ENCODE assay signal across 11 cellular contexts in the genomic region with DNA sequence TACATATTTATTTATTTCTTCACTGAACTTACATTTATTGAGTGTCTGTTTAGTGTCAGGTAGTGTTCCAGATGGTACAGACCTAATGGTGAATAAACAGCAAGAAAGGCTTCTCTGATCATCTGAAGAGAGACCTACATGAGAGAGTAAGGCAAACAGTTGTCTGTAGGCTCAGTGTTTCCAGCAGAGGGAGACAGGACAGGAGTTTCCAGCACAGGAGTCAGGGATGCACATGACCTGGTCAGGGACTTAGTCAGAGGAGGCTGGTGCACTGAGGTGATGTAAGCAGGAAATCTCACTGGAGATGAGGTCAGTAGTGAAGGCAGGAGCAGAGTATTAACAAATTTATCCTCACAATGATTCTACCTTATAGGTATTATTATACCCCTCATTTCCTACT.
A peak's percentile ranks its signal among the peaks of the same experiment; 100 is the strongest.
DNase-seq lines count a peak whose midpoint lies in the region; ATAC-seq, FAIRE-seq and TF ChIP-seq lines count a peak whose summit lies in the region.
"Had no signal": no experiment of that assay in that cellular context is flagged by ENCODE, and none has a peak within 500 bp of the region (broad histone marks: within the 10 kb centered on the region; RNA-seq: fewer than 3 reads in every experiment).

No MANE protein-coding gene starts in this region.

- H3K27ac Mint-ChIP-seq in HFFc6, result no peak overlapping the region
- no peak overlapping the region for H3K27ac Mint-ChIP-seq in activated naive CD4-positive, alpha-beta T cell treated with anti-CD3 and anti-CD28 coated beads, Interleukin-2, amount 50 U/mL, for 72 hours

- CTCF ChIA-PET in HepG2 (lab: Yijun Ruan, JAX; ENCODE audit: low intra/inter-chr PET ratio, low total read pairs), result no interaction called here

- TF ChIP-seq POLR2A in HepG2 (IDR thresholded peaks at IDR 0.05; ENCODE audit: insufficient read depth in 1 of 2, low read depth in 2 of 2, low read length in 2 of 2), result no peak

- in situ Hi-C loops in HepG2 (cut with HindIII; ENCODE audit: extremely low pct_ligation_motif_present, low pct_unique_long_range_greater_than_20kb), result no loop called here

- no peak overlapping the region for H3K4me3 ChIP-seq in HepG2 (replicated peaks in 1 of 3; ENCODE audit: insufficient read depth in 1 of 3, low read depth in 2 of 3, low read length in 3 of 3)

- H2AFZ ChIP-seq in HepG2 (ENCODE audit: low read length), result no peak overlapping the region

- H3K4me3 Mint-ChIP-seq in HFFc6, result no peak overlapping the region

- peak; percentile 43 for TF ChIP-seq CTCF in HepG2 (CRISPR knock-in tag; IDR thresholded peaks at IDR 0.05)
- TF ChIP-seq CTCF in HFFc6 (IDR thresholded peaks at IDR 0.05), result no peak

- no peaks in the 10 kb centered on the region for H3K4me1 ChIP-seq in HepG2 (ENCODE audit: insufficient read depth, low read length)

- no peak overlapping the region for H3K4me2 ChIP-seq in HepG2 (ENCODE audit: low read depth, low read length)

- DNase-seq in Daoy (ENCODE audit: low read depth) (peak; percentile 50), NCI-H226 (peak; percentile 91), brain pericyte (ENCODE audit: low read depth, low spot score) (peak; percentile 26), HepG2 (ENCODE audit: low spot score) (peak; percentile 35), HFFc6 (no peak), NCI-H1417 treated with DMSO at 0.1 percent for 48 hours (lab: John Stamatoyannopoulos, UW) (no peak)
- no peak for DNase-seq in activated naive CD4-positive, alpha-beta T cell treated with anti-CD3 and anti-CD28 coated beads, Interleukin-2, amount 50 U/mL, for 72 hours (ENCODE audit: low spot score in 2 of 2)
- DNase-seq: activated CD8-positive, alpha-beta memory T cell treated with anti-CD3 and anti-CD28 coated beads for 24 hours; left cardiac atrium; NCI-H510A treated with DMSO at 0.1 percent for 48 hours had no signal

- TF ChIP-seq EP300 in HepG2 (IDR thresholded peaks at IDR 0.05; ENCODE audit: low read depth in 2 of 2, low read length in 2 of 2), result no peak
- TF ChIP-seq EP300 in HepG2 (CRISPR knock-in tag; IDR thresholded peaks at IDR 0.05; ENCODE audit: borderline replicate concordance), result no peak

- TF ChIP-seq RAD21 in HepG2 (CRISPR knock-in tag; IDR thresholded peaks at IDR 0.05), result no peak

- no peak overlapping the region for H3K27ac ChIP-seq in HepG2 (ENCODE audit: extremely low read length, insufficient read depth, low read length)

- no peaks in the 10 kb centered on the region for H3K27me3 Mint-ChIP-seq in HFFc6 (ENCODE audit: insufficient read depth)

- no peaks in the 10 kb centered on the region for H3K36me3 ChIP-seq in HepG2 (replicated peaks in 1 of 2; ENCODE audit: control insufficient read depth in 1 of 2, insufficient read depth in 2 of 2, low read length in 2 of 2)

- no peaks in the 10 kb centered on the region; the same call in 1 of the 2 replicates for H3K36me3 Mint-ChIP-seq in HFFc6 (ENCODE audit: low read depth)
- H3K36me3 Mint-ChIP-seq in activated naive CD4-positive, alpha-beta T cell treated with anti-CD3 and anti-CD28 coated beads, Interleukin-2, amount 50 U/mL, for 72 hours, result no peaks in the 10 kb centered on the region

- no peaks in the 10 kb centered on the region for H3K27me3 ChIP-seq in HepG2 (ENCODE audit: control insufficient read depth in 1 of 2, insufficient read depth in 2 of 2, low read length in 2 of 2)

- peaks cover 42% of the 10 kb centered on the region for H3K9me3 Mint-ChIP-seq in HFFc6
- peaks cover 12 to 17% of the 10 kb centered on the region in 2 donors for H3K9me3 Mint-ChIP-seq in activated naive CD4-positive, alpha-beta T cell treated with anti-CD3 and anti-CD28 coated beads, Interleukin-2, amount 50 U/mL, for 72 hours

- no peaks in the 10 kb centered on the region for H3K79me2 ChIP-seq in HepG2 (ENCODE audit: insufficient read depth, low read length)

- BruUV-seq in HepG2 (replicated peaks; lab: Mats Ljungman, UMichigan), result no TSS peak

- intact Hi-C loops in HepG2 (cut with micrococcal nuclease; ENCODE audit: unreplicated experiment), result loop anchor here (2.0 to 10.0 kb wide), 2 partner anchors 97 to 1733 kb away; no protein-coding TSS in a partner anchor

- FAIRE-seq in HepG2 (lab: Jason Lieb, UNC), result peak; percentile 28

- ATAC-seq in HepG2, result peak; percentile 95
- no peak for ATAC-seq in GM21381 (IDR thresholded peaks at IDR 0.05; ENCODE audit: unreplicated experiment)
- ATAC-seq in activated naive CD4-positive, alpha-beta T cell treated with anti-CD3 and anti-CD28 coated beads, Interleukin-2, amount 50 U/mL, for 72 hours, result no peak

- no peaks in the 10 kb centered on the region for H3K4me1 Mint-ChIP-seq in HFFc6 (ENCODE audit: low read depth)

- no peaks in the 10 kb centered on the region for H4K20me1 ChIP-seq in HepG2 (ENCODE audit: insufficient read depth, low read length)

- H3K9me3 ChIP-seq in HepG2 (ENCODE audit: low read length), result no peaks in the 10 kb centered on the region

- no peak overlapping the region for H3K9ac ChIP-seq in HepG2 (ENCODE audit: insufficient read depth, low read depth, low read length)

- POLR2A ChIA-PET in HepG2 (lab: Yijun Ruan, JAX), result no interaction called here

TF ChIP-seq in HepG2, 621 proteins besides CTCF, POLR2A, EP300 and RAD21:
- TF ChIP-seq ZNF282 (IDR thresholded peaks at IDR 0.05; ENCODE audit: partially characterized antibody) (no peak), SMC3 (IDR thresholded peaks at IDR 0.05; ENCODE audit: low read length) (peak; percentile 33; the same call in 1 of the 2 replicates), ZNF776 (CRISPR knock-in tag; IDR thresholded peaks at IDR 0.05) (no peak), STAG1 (CRISPR knock-in tag; IDR thresholded peaks at IDR 0.05) (peak; percentile 40)

Comparison
In these comparisons a context has a peak if more than half of its experiments do, and no peak if none do; other contexts are left out.
1. DNase-seq: peak in Daoy (single experiment), NCI-H226 (single experiment), brain pericyte (single experiment) and HepG2 (single experiment); none in HFFc6 (single experiment), activated naive CD4-positive, alpha-beta T cell treated with anti-CD3 and anti-CD28 coated beads, Interleukin-2, amount 50 U/mL, for 72 hours (0 of 2) and NCI-H1417 treated with DMSO at 0.1 percent for 48 hours (single experiment).